Comparison of ENCODE assay signal across 1 cellular context in genomic region chrX:114075073-114075673, GRCh38.
TF ChIP-seq lines count a peak whose summit lies in the region.

No MANE protein-coding gene starts in this region.

TF ChIP-seq in HepG2, 621 proteins besides CTCF, POLR2A, EP300 and RAD21:
- no peak for TF ChIP-seq MED1 (CRISPR knock-in tag; IDR thresholded peaks at IDR 0.05)
- TF ChIP-seq TBL1XR1 (IDR thresholded peaks at IDR 0.05; ENCODE audit: borderline replicate concordance, low read length, partially characterized antibody) = no peak
- TF ChIP-seq ZSCAN30 (CRISPR knock-in tag; IDR thresholded peaks at IDR 0.05) = no peak
- TF ChIP-seq KDM5B (CRISPR knock-in tag; IDR thresholded peaks at IDR 0.05; ENCODE audit: borderline replicate concordance) = no peak
- TF ChIP-seq ZNF737 (CRISPR knock-in tag; IDR thresholded peaks at IDR 0.05; ENCODE audit: borderline replicate concordance) = no peak
- TF ChIP-seq THAP11 (CRISPR knock-in tag; IDR thresholded peaks at IDR 0.05) = no peak
- TF ChIP-seq PAWR (CRISPR knock-in tag; IDR thresholded peaks at IDR 0.05; ENCODE audit: borderline replicate concordance) = no peak
- no peak for TF ChIP-seq XRCC5 (optimal IDR thresholded peaks at IDR 0.05; ENCODE audit: low read length)
- TF ChIP-seq ATF1 (CRISPR knock-in tag; IDR thresholded peaks at IDR 0.05) = no peak
- no peak for TF ChIP-seq SKI (IDR thresholded peaks at IDR 0.05; ENCODE audit: partially characterized antibody)
- no peak for TF ChIP-seq ZXDC (CRISPR knock-in tag; IDR thresholded peaks at IDR 0.05)
- TF ChIP-seq ZNF563 (CRISPR knock-in tag; IDR thresholded peaks at IDR 0.05) = no peak
- no peak for TF ChIP-seq HNRNPL (IDR thresholded peaks at IDR 0.05; ENCODE audit: low read depth, low read length)
- TF ChIP-seq RAD51 (IDR thresholded peaks at IDR 0.05; ENCODE audit: borderline replicate concordance) = no peak
- no peak for TF ChIP-seq IRX3 (CRISPR knock-in tag; IDR thresholded peaks at IDR 0.05; ENCODE audit: borderline replicate concordance, low read depth)
